In genomic region chr2:152031747-152032146, GRCh38 we compare ENCODE assay signal across 19 cellular contexts.
DNase-seq lines count a peak whose midpoint lies in the region; ATAC-seq, FAIRE-seq and TF ChIP-seq lines count a peak whose summit lies in the region.
"Had no signal": no experiment of that assay in that cellular context is flagged by ENCODE, and none has a peak within 500 bp of the region (broad histone marks: within the 10 kb centered on the region; RNA-seq: fewer than 3 reads in every experiment).

No MANE protein-coding gene starts in this region.

- no peaks in the 10 kb centered on the region for H3K27me3 ChIP-seq in GM12878 (replicated peaks in 1 of 2; ENCODE audit: control insufficient read depth in 2 of 2, insufficient read depth in 2 of 2, low read length in 1 of 2)
- no peaks in the 10 kb centered on the region for H3K27me3 ChIP-seq in left lung
- no peaks in the 10 kb centered on the region for H3K27me3 ChIP-seq in Karpas-422 (ENCODE audit: low read length)
- H3K27me3 ChIP-seq: BE2C had no signal

- H3K79me2 ChIP-seq in GM12878 (ENCODE audit: control insufficient read depth, insufficient read depth, low read length) (no peaks in the 10 kb centered on the region), Karpas-422 (ENCODE audit: low read length) (no peaks in the 10 kb centered on the region)

- H3K9ac ChIP-seq in GM12878 (ENCODE audit: control insufficient read depth, insufficient read depth, low read length) (no peak overlapping the region), Karpas-422 (ENCODE audit: low read length) (no peak overlapping the region)

- peak; percentile 83 for DNase-seq in NCI-H82 (lab: John Stamatoyannopoulos, UW)
- no peak for DNase-seq in GM12878 (ENCODE audit: low read depth, low spot score)
- peak; percentile 36 for DNase-seq in retina
- no peak for DNase-seq in stimulated activated naive CD4-positive, alpha-beta T cell (lab: John Stamatoyannopoulos, UW)
- no peak for DNase-seq in left lung
- no peak for DNase-seq in Karpas-422
- DNase-seq: BE2C; CD4-positive, CD25-positive, alpha-beta regulatory T cell; EL; GOT3; HCEC 1CT; NCI-H1436; NCI-H1930; NCI-H226; NCI-H774 had no signal

- H3K4me3 ChIP-seq in GM12878 (no peak overlapping the region), left lung (no peak overlapping the region), Karpas-422 (ENCODE audit: low read length) (no peak overlapping the region)

- no peak overlapping the region; the same call in 1 of the 2 replicates for H2AFZ ChIP-seq in GM12878 (ENCODE audit: control insufficient read depth, low read depth, low read length)
- no peak overlapping the region for H2AFZ ChIP-seq in Karpas-422 (ENCODE audit: low read length)

- RAD21 ChIA-PET in GM12878 (lab: Charles Lee; ENCODE audit: unreplicated experiment) = no interaction called here

- POLR2A ChIA-PET in GM12878 (lab: Charles Lee) = no interaction called here

- TF ChIP-seq CTCF in GM12878 (IDR thresholded peaks at IDR 0.05 in 2 of 3, conservative IDR thresholded peaks at IDR 0.05 in 1 of 3; ENCODE audit: control insufficient read depth in 2 of 3, extremely low read depth in 1 of 3, insufficient read depth in 1 of 3, low read depth in 3 of 3, low read length in 3 of 3) = no peak
- no peak for TF ChIP-seq CTCF in left lung (IDR thresholded peaks at IDR 0.05)

- no peak for TF ChIP-seq POLR2A in GM12878 (IDR thresholded peaks at IDR 0.05; ENCODE audit: low read depth, low read length)

- no TSS peak for BruUV-seq in GM12878 (replicated peaks; lab: Mats Ljungman, UMichigan)

- TF ChIP-seq EP300 in GM12878 (IDR thresholded peaks at IDR 0.05; ENCODE audit: borderline replicate concordance in 1 of 2, control insufficient read depth in 1 of 2, low read depth in 2 of 2, low read length in 2 of 2) = no peak

- SMC1A ChIA-PET in GM12878 (lab: Charles Lee; ENCODE audit: uncharacterized antibody, unreplicated experiment) = no interaction called here

- no peaks in the 10 kb centered on the region for H3K36me3 ChIP-seq in GM12878 (ENCODE audit: control insufficient read depth in 2 of 2, insufficient read depth in 2 of 2, low read length in 1 of 2)
- H3K36me3 ChIP-seq in left lung = no peaks in the 10 kb centered on the region
- no peaks in the 10 kb centered on the region for H3K36me3 ChIP-seq in Karpas-422 (ENCODE audit: insufficient read depth, low read length)
- H3K36me3 ChIP-seq: BE2C had no signal

- intact Hi-C loops in GM12878 (cut with micrococcal nuclease; ENCODE audit: unreplicated experiment) = no loop called here
- intact Hi-C loops in left lung (cut with DNase I) = loop anchor here in 1 of 2 donors (10.0 kb wide), 1 partner anchor 603 kb away; no protein-coding TSS in a partner anchor

- TF ChIP-seq RAD21 in GM12878 (IDR thresholded peaks at IDR 0.05; ENCODE audit: insufficient read depth, low read depth, low read length) = no peak

- ATAC-seq in GM19452 (IDR thresholded peaks at IDR 0.05; ENCODE audit: unreplicated experiment) (peak; percentile 10), GM12878 (peak; percentile 50), left lung (no peak), GM21619 (IDR thresholded peaks at IDR 0.05; ENCODE audit: unreplicated experiment) (no peak)
- ATAC-seq: Right ventricle myocardium inferior had no signal

- CTCF ChIA-PET in GM12878 (lab: Yijun Ruan, JAX) = no interaction called here

- WGBS in GM12878 (ENCODE audit: insufficient coverage, insufficient replicate concordance, low lambda C conversion rate, missing lambda C conversion rate) = 32% methylated on average over 5 of the region's 5 CpGs

- H3K4me2 ChIP-seq in GM12878 (ENCODE audit: control insufficient read depth, insufficient read depth) (no peak overlapping the region), Karpas-422 (ENCODE audit: low read depth, low read length, poor library complexity, severe bottlenecking) (no peak overlapping the region)

- FAIRE-seq in GM12878 (lab: Jason Lieb, UNC) = no peak
- FAIRE-seq: RCC 7860 had no signal

- H4K20me1 ChIP-seq in GM12878 (ENCODE audit: control insufficient read depth, insufficient read depth) (no peaks in the 10 kb centered on the region), Karpas-422 (ENCODE audit: insufficient read depth, low read depth, low read length) (no peaks in the 10 kb centered on the region)

- H3K4me1 ChIP-seq in GM12878 (ENCODE audit: control insufficient read depth, insufficient read depth, low read length) = peaks cover 19% of the 10 kb centered on the region
- H3K4me1 ChIP-seq in left lung = peaks cover 0 to 7% of the 10 kb centered on the region in 2 donors
- no peaks in the 10 kb centered on the region for H3K4me1 ChIP-seq in Karpas-422 (ENCODE audit: low read length)
- H3K4me1 ChIP-seq: BE2C had no signal

- no peaks in the 10 kb centered on the region for H3K9me2 ChIP-seq in Karpas-422 (replicated peaks; ENCODE audit: insufficient read depth, low read length)

- no peak overlapping the region; the same call in 1 of the 2 replicates for H3K27ac ChIP-seq in GM12878 (ENCODE audit: control insufficient read depth, insufficient read depth)
- H3K27ac ChIP-seq in left lung = peak overlapping the region in 1 of 2 donors; percentile 34
- H3K27ac ChIP-seq in Karpas-422 (ENCODE audit: low read length) = no peak overlapping the region

- in situ Hi-C loops in GM12878 (cut with MboI) = loop anchor here (5.0 to 10.0 kb wide), 2 partner anchors 303 to 601 kb away; partner anchors contain the start of gene FMNL2

- H3K9me3 ChIP-seq in GM12878 (replicated peaks; ENCODE audit: control insufficient read depth, insufficient read depth, low read length) = no peaks in the 10 kb centered on the region; the same call in 2 of the 3 replicates
- no peaks in the 10 kb centered on the region for H3K9me3 ChIP-seq in left lung
- H3K9me3 ChIP-seq in Karpas-422 (ENCODE audit: low read length) = no peaks in the 10 kb centered on the region
- H3K9me3 ChIP-seq: BE2C had no signal

TF ChIP-seq in GM12878, 131 proteins besides CTCF, POLR2A, EP300 and RAD21:
- no peak for TF ChIP-seq STAT1 (conservative IDR thresholded peaks at IDR 0.05)
- TF ChIP-seq, protein P1, sequence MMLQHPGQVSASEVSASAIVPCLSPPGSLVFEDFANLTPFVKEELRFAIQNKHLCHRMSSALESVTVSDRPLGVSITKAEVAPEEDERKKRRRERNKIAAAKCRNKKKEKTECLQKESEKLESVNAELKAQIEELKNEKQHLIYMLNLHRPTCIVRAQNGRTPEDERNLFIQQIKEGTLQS (IDR thresholded peaks at IDR 0.05; ENCODE audit: borderline replicate concordance, extremely low read depth, low read depth, low read length) = no peak
- TF ChIP-seq JUND (IDR thresholded peaks at IDR 0.05; ENCODE audit: low read depth, low read length) = no peak
- no peak for TF ChIP-seq NFXL1 (IDR thresholded peaks at IDR 0.05; ENCODE audit: borderline replicate concordance)
- TF ChIP-seq ZNF622 (IDR thresholded peaks at IDR 0.05) = no peak
- TF ChIP-seq POLR2AphosphoS2 (IDR thresholded peaks at IDR 0.05; ENCODE audit: low read depth, low read length) = no peak
- TF ChIP-seq SP1 (IDR thresholded peaks at IDR 0.05; ENCODE audit: low read depth, low read length) = no peak
- TF ChIP-seq TCF12 (IDR thresholded peaks at IDR 0.05; ENCODE audit: low read depth, low read length) = no peak
- TF ChIP-seq KDM1A (IDR thresholded peaks at IDR 0.05; ENCODE audit: borderline replicate concordance) = no peak
- TF ChIP-seq LARP7 (IDR thresholded peaks at IDR 0.05) = no peak

Comparison
In these comparisons a context has a peak if more than half of its experiments do, and no peak if none do; other contexts are left out.
1. ATAC-seq: peak in GM19452 (single experiment) and GM12878 (single experiment); none in left lung (single experiment) and GM21619 (single experiment).
2. DNase-seq: peak in NCI-H82 (single experiment) and retina (single experiment); none in GM12878 (single experiment), stimulated activated naive CD4-positive, alpha-beta T cell (0 of 6), left lung (0 of 2) and Karpas-422 (single experiment).